ENCODE assay signal across 20 cellular contexts in the genomic region with DNA sequence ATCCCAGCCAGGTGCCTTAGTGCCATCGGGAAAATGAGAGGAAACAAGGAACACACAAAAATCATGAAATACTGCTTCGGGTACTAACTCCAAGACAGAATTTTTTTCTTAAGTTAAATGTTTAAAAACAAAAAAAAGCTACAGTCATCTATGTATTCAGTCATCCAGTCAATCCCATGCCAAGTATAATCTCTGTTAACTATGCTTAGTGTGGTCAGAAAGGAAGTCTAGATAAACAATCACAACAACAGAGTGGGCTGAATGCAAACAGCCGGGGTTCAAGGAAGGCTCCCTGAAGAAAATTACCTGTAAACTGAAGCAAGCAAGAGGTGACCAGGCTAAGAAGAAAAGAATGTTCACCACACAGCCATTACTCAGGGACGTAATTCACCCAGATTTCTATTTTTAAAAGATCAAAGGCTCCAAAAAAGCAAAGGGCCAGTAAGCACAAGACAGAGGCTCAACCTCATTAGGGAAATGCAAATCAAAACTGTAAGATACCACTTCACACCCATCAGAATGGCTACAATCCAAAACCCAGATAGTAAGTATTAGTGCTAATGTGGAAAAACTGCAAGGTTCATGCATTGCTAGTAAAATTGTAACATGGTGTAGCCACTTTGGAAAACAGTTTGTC. TPM values are rescaled to one million over a fixed set of nuclear protein-coding genes. Genes with fewer than 3 reads are reported as not detected.
DNase-seq lines count a peak whose midpoint lies in the region; ATAC-seq, FAIRE-seq and TF ChIP-seq lines count a peak whose summit lies in the region.
"Had no signal": no experiment of that assay in that cellular context is flagged by ENCODE, and none has a peak within 500 bp of the region (broad histone marks: within the 10 kb centered on the region; RNA-seq: fewer than 3 reads in every experiment).

No MANE protein-coding gene starts in this region.

- no TSS peak for BruUV-seq in K562 (replicated peaks; lab: Mats Ljungman, UMichigan)

- TF ChIP-seq EP300 in K562 (IDR thresholded peaks at IDR 0.05; ENCODE audit: low read length) = no peak

- 42% methylated on average over 4 of the region's 4 CpGs for WGBS in K562 (ENCODE audit: insufficient coverage, low coverage, missing lambda C conversion rate)

- H3K27ac Mint-ChIP-seq in stimulated activated naive B cell treated with anti-CD40 and anti-IgM and Interleukin-4, amounts not matched to agents 10 μg/mL and 1 μg/mL and 100 μg/mL, for 72 hours = no peak overlapping the region
- H3K27ac Mint-ChIP-seq: activated T-helper 2 cell treated with anti-CD3 and anti-CD28 coated beads, Interferon-gamma antibody, Interleukin-2, Interleukin-4, amounts not matched to agents 10 μg/mL and 5 μg/mL and 100 μg/mL, durations not matched to agents 14 hours and 24 hours and 36 hours had no signal

- 0 out of 2 replicates have a peak overlapping the region, but pooled peaks have one; percentile 9 for H3K4me2 ChIP-seq in K562 (ENCODE audit: insufficient read depth, low read length)

- H3K9me1 ChIP-seq in K562 (ENCODE audit: control insufficient read depth, insufficient read depth, low read length) = no peaks in the 10 kb centered on the region

- peak; percentile 19 for DNase-seq in DMS 273 (lab: John Stamatoyannopoulos, UW; ENCODE audit: unreplicated experiment)
- DNase-seq in DMS 273 treated with DMSO at 0.1 percent for 48 hours (lab: John Stamatoyannopoulos, UW) = no peak
- DNase-seq in K562 (ENCODE audit: extremely low read depth in 1 of 4, low spot score in 3 of 4) = no peak
- no peak for DNase-seq in stimulated activated naive B cell treated with anti-CD40 and anti-IgM and Interleukin-4, amounts not matched to agents 10 μg/mL and 1 μg/mL and 100 μg/mL, for 72 hours
- DNase-seq in brain microvascular endothelial cell = no peak
- no peak for DNase-seq in iPS-NIHi7 (ENCODE audit: extremely low spot score)
- DNase-seq in amygdala (lab: John Stamatoyannopoulos, UW) = no peak
- DNase-seq: amniotic stem cell; NCI-H1092 treated with DMSO at 0.1 percent for 48 hours; NCI-H774; sigmoid colon; stimulated activated CD4-positive, alpha-beta T cell treated with anti-CD3 and anti-CD28 coated beads, Interleukin-4, amount 100 ng/mL, for 1 hour; stimulated activated CD8-positive, alpha-beta memory T cell treated with anti-CD3 and anti-CD28 coated beads, Interleukin-4, amount 100 ng/mL, for 48 hours; T-helper 1 cell had no signal

- ATAC-seq in HG03439 (IDR thresholded peaks at IDR 0.05; ENCODE audit: unreplicated experiment) = peak; percentile 20
- peak; percentile 25; the same call in 2 of the 3 replicates for ATAC-seq in K562
- ATAC-seq in stimulated activated naive B cell treated with anti-CD40 and anti-IgM and Interleukin-4, amounts not matched to agents 10 μg/mL and 1 μg/mL and 100 μg/mL, for 72 hours (replicated peaks) = peak; percentile 26 to 49

- H3K79me2 ChIP-seq in K562 (ENCODE audit: control insufficient read depth, insufficient read depth, low read length) = peaks cover 51% of the 10 kb centered on the region

- H3K4me1 ChIP-seq in K562 (replicated peaks in 1 of 2; ENCODE audit: control insufficient read depth in 2 of 2, insufficient read depth in 2 of 2, low read length in 2 of 2) = peaks cover 10 to 26% of the 10 kb centered on the region in 2 experiments; a peak in 4 of 5 replicates

- peaks cover 21 to 40% of the 10 kb centered on the region in 2 donors for H3K4me1 Mint-ChIP-seq in stimulated activated naive B cell treated with anti-CD40 and anti-IgM and Interleukin-4, amounts not matched to agents 10 μg/mL and 1 μg/mL and 100 μg/mL, for 72 hours

- TF ChIP-seq CTCF in K562 (IDR thresholded peaks at IDR 0.05 in 2 of 3, conservative IDR thresholded peaks at IDR 0.05 in 1 of 3; ENCODE audit: insufficient read depth in 2 of 3, low read depth in 1 of 3, low read length in 3 of 3) = no peak
- no peak for TF ChIP-seq CTCF in brain microvascular endothelial cell (IDR thresholded peaks at IDR 0.05; ENCODE audit: low read depth, low read length, missing control alignments)

- TF ChIP-seq POLR2A in K562 (conservative IDR thresholded peaks at IDR 0.05) = no peak

- peaks cover 7% of the 10 kb centered on the region; the same call in 1 of the 2 replicates for H4K20me1 ChIP-seq in K562 (replicated peaks; ENCODE audit: control insufficient read depth, insufficient read depth, low read length)

- intact Hi-C loops in K562 (cut with micrococcal nuclease) = no loop called here

- no peak overlapping the region for H3K9ac ChIP-seq in K562 (ENCODE audit: insufficient read depth in 1 of 2, low read depth in 2 of 2, low read length in 2 of 2)

- H3K4me3 ChIP-seq in K562 = no peak overlapping the region
- no peak overlapping the region for H3K4me3 ChIP-seq in brain microvascular endothelial cell (ENCODE audit: low read depth, low read length)
- H3K4me3 ChIP-seq: coronary artery, sigmoid colon, thoracic aorta had no signal

- CTCF ChIA-PET in K562 (lab: Yijun Ruan, JAX; ENCODE audit: low intra/inter-chr PET ratio) = no interaction called here

- H3K36me3 ChIP-seq in K562 (ENCODE audit: control insufficient read depth, insufficient read depth, low read length) (peaks cover 11% of the 10 kb centered on the region), brain microvascular endothelial cell (replicated peaks) (no peaks in the 10 kb centered on the region)
- H3K36me3 ChIP-seq: sigmoid colon, thoracic aorta had no signal

- no peaks in the 10 kb centered on the region for H3K9me3 Mint-ChIP-seq in stimulated activated naive B cell treated with anti-CD40 and anti-IgM and Interleukin-4, amounts not matched to agents 10 μg/mL and 1 μg/mL and 100 μg/mL, for 72 hours
- H3K9me3 Mint-ChIP-seq: activated T-helper 2 cell treated with anti-CD3 and anti-CD28 coated beads, Interferon-gamma antibody, Interleukin-2, Interleukin-4, amounts not matched to agents 10 μg/mL and 5 μg/mL and 100 μg/mL, durations not matched to agents 14 hours and 24 hours and 36 hours had no signal

- no peak overlapping the region for H3K4me3 Mint-ChIP-seq in stimulated activated naive B cell treated with anti-CD40 and anti-IgM and Interleukin-4, amounts not matched to agents 10 μg/mL and 1 μg/mL and 100 μg/mL, for 72 hours

- no peak overlapping the region for H2AFZ ChIP-seq in K562 (ENCODE audit: low read depth, low read length)

- no peaks in the 10 kb centered on the region for H3K27me3 ChIP-seq in K562 (ENCODE audit: control insufficient read depth in 2 of 2, insufficient read depth in 2 of 2, low read length in 2 of 2)
- H3K27me3 ChIP-seq in brain microvascular endothelial cell (replicated peaks) = no peaks in the 10 kb centered on the region
- H3K27me3 ChIP-seq: sigmoid colon had no signal

- H3K9me3 ChIP-seq in K562 (replicated peaks; ENCODE audit: control insufficient read depth, insufficient read depth, low read depth, low read length) = no peaks in the 10 kb centered on the region
- H3K9me3 ChIP-seq: sigmoid colon, thoracic aorta had no signal

- POLR2A ChIA-PET in K562 (lab: Yijun Ruan, JAX) = interaction anchor here (0.6 to 1.4 kb wide), 3 partner anchors 9 to 51 kb away, joined by 3 to 5 read pairs (median 3); no protein-coding TSS in a partner anchor

- H3K27ac ChIP-seq in K562 (ENCODE audit: extremely low read depth, low read depth, low read length) = no peak overlapping the region; the same call in 2 of the 3 replicates
- no peak overlapping the region for H3K27ac ChIP-seq in brain microvascular endothelial cell
- H3K27ac ChIP-seq: 22Rv1, coronary artery, sigmoid colon, thoracic aorta had no signal

- no peak for TF ChIP-seq RAD21 in K562 (CRISPR knock-in tag; conservative IDR thresholded peaks at IDR 0.05 in 1 of 2, IDR thresholded peaks at IDR 0.05 in 1 of 2)

- H3K27me3 Mint-ChIP-seq in stimulated activated naive B cell treated with anti-CD40 and anti-IgM and Interleukin-4, amounts not matched to agents 10 μg/mL and 1 μg/mL and 100 μg/mL, for 72 hours = no peaks in the 10 kb centered on the region

- H3K36me3 Mint-ChIP-seq in stimulated activated naive B cell treated with anti-CD40 and anti-IgM and Interleukin-4, amounts not matched to agents 10 μg/mL and 1 μg/mL and 100 μg/mL, for 72 hours = peaks cover 9 to 17% of the 10 kb centered on the region in 2 donors

- in situ Hi-C loops in K562 (cut with MboI) = no loop called here
- in situ Hi-C loops in brain microvascular endothelial cell (cut with HindIII; ENCODE audit: low pct_ligation_motif_present, low sequenced_read_pairs) = no loop called here

- FAIRE-seq in K562 (lab: Jason Lieb, UNC) = no peak
- FAIRE-seq: H54 had no signal

TF ChIP-seq in K562, 482 proteins besides CTCF, POLR2A, EP300 and RAD21 (continues in another document):
- TF ChIP-seq KDM1A (IDR thresholded peaks at IDR 0.05) (peak; percentile 51 to 62; a peak in 3 of 4 replicates), LEF1 (IDR thresholded peaks at IDR 0.05) (peak; percentile 21; the same call in 1 of the 2 replicates), EWSR1 (IDR thresholded peaks at IDR 0.05; ENCODE audit: borderline replicate concordance, low read depth, partially characterized antibody) (no peak), HDAC3 (IDR thresholded peaks at IDR 0.05; ENCODE audit: borderline replicate concordance, partially characterized antibody) (peak; percentile 32), RBBP5 (IDR thresholded peaks at IDR 0.05; ENCODE audit: borderline replicate concordance, insufficient read depth, low read length, poor library complexity, severe bottlenecking) (no peak), NCOA2 (IDR thresholded peaks at IDR 0.05; ENCODE audit: partially characterized antibody in 2 of 2) (peak in 1 of 2 experiments; percentile 27)

RNA-seq across cellular contexts. Expression of a gene that starts 53.0 kb away (rescaled TPM):
- 171 and 273 TPM in 2 replicates for total RNA-seq in K562 (2011; cell fraction: chromatin; rRNA removed; ENCODE audit: low replicate concordance)
- 61.4 and 68.2 TPM in 2 replicates for total RNA-seq in K562 (2011; cell fraction: nucleolus; rRNA removed)
- total RNA-seq in K562 (2011; cell fraction: nucleoplasm; rRNA removed) = 135 and 159 TPM in 2 replicates
- total RNA-seq in K562 (2014; rRNA removed) (14.2 and 14.4 TPM in 2 replicates), K562 (2014; rRNA removed; fragmentation: Illumina TruSeq; extraction: Trizol) (13.4 and 14.6 TPM in 2 replicates), K562 (2015; rRNA removed; fragmentation: Illumina TruSeq; extraction: Trizol) (12.9 and 14.2 TPM in 2 replicates), K562 (2021) (40.2 and 51.5 TPM in 2 replicates)
- polyA plus RNA-seq in K562 (2011; rRNA removed) (5.3 and 8.3 TPM in 2 replicates), K562 (2014; fragmentation: Illumina TruSeq; extraction: Trizol) (21.1 and 25.2 TPM in 2 replicates), K562 (2014; fragmentation: Nextera tagmentation; extraction: Ambion mirVana) (1 to 10 TPM; 3.0 to 5.4 TPM), K562 (2014; rRNA removed) (8.0 and 22.3 TPM in 2 replicates)
- polyA plus RNA-seq in K562 (2011; cell fraction: cytosol; rRNA removed) = 5.1 and 11.3 TPM in 2 replicates
- 35.9 and 36.4 TPM in 2 replicates for polyA plus RNA-seq in K562 (2011; cell fraction: nucleus; rRNA removed)
- polyA plus RNA-seq in K562 (2012) = 22.1 and 24.3 TPM in 2 replicates
- polyA minus RNA-seq in K562 (2011; rRNA and poly(A)+ RNA removed) = 55.5 and 81.8 TPM in 2 replicates
- 45.2 and 50.4 TPM in 2 replicates for polyA minus RNA-seq in K562 (2011; cell fraction: cytosol; rRNA and poly(A)+ RNA removed)
- 32.6 and 64.3 TPM in 2 replicates for polyA minus RNA-seq in K562 (2011; cell fraction: nucleus; rRNA and poly(A)+ RNA removed)
